In genomic region chr13:48232420-48233096, GRCh38 we compare ENCODE assay signal across 8 cellular contexts. TPM values are rescaled to one million over a fixed set of nuclear protein-coding genes. Genes with fewer than 3 reads are reported as not detected.
DNase-seq lines count a peak whose midpoint lies in the region; ATAC-seq, FAIRE-seq and TF ChIP-seq lines count a peak whose summit lies in the region.

No MANE protein-coding gene starts in this region.

- H3K4me1 ChIP-seq in iPS-20b (ENCODE audit: insufficient read depth, low read length) (peaks cover 30% of the 10 kb centered on the region), small intestine (ENCODE audit: control insufficient read depth in 2 of 2, insufficient read depth in 1 of 2, low read depth in 1 of 2, low read length in 1 of 2) (peaks cover 3 to 12% of the 10 kb centered on the region in 2 donors)

- H3K27me3 ChIP-seq in iPS-20b (ENCODE audit: insufficient read depth, low read length) = peaks cover 17% of the 10 kb centered on the region; the same call in 1 of the 2 replicates
- H3K27me3 ChIP-seq in small intestine (ENCODE audit: control insufficient read depth in 2 of 2, insufficient read depth in 2 of 2, low read length in 2 of 2) = no peaks in the 10 kb centered on the region

- H3K27ac ChIP-seq in iPS-20b (ENCODE audit: low read length) = no peak overlapping the region
- peak overlapping the region; percentile 87 to 100 for H3K27ac ChIP-seq in small intestine (ENCODE audit: low read depth in 1 of 2, low read length in 1 of 2)

- no peaks in the 10 kb centered on the region for H3K9me3 ChIP-seq in iPS-20b (ENCODE audit: insufficient read depth, low read depth, low read length)
- H3K9me3 ChIP-seq in small intestine (ENCODE audit: control insufficient read depth, low read depth) = no peaks in the 10 kb centered on the region

- TF ChIP-seq CTCF in astrocyte of the cerebellum (IDR thresholded peaks at IDR 0.05; ENCODE audit: low read depth, low read length, missing control alignments) = no peak

- H3K36me3 ChIP-seq in iPS-20b (ENCODE audit: insufficient read depth, low read depth, low read length) = no peaks in the 10 kb centered on the region
- H3K36me3 ChIP-seq in small intestine (ENCODE audit: control insufficient read depth in 2 of 2, insufficient read depth in 2 of 2, low read length in 2 of 2) = no peaks in the 10 kb centered on the region

- FAIRE-seq in small intestine (lab: Jason Lieb, UNC) = no peak

- peak overlapping the region; percentile 92 for H3K4me3 ChIP-seq in astrocyte of the cerebellum (ENCODE audit: low read depth, low read length)
- H3K4me3 ChIP-seq in iPS-20b (ENCODE audit: low read length) = peak overlapping the region; percentile 91
- H3K4me3 ChIP-seq in small intestine (ENCODE audit: low read depth in 1 of 2, low read length in 2 of 2) = peak overlapping the region; percentile 89 to 98

- DNase-seq in ACHN (peak; percentile 71), astrocyte of the cerebellum (ENCODE audit: low read depth) (no peak), small intestine (peak; percentile 81), 8988T (no peak), NCI-H1092 treated with DMSO at 0.1 percent for 48 hours (lab: John Stamatoyannopoulos, UW) (no peak)

- 12 to 16% (median 15%) methylated on average over 25 to 31 of the region's 31 CpGs for WGBS in small intestine, 3 donors

- peak overlapping the region; percentile 82; the same call in 1 of the 2 replicates for H3K9ac ChIP-seq in iPS-20b (ENCODE audit: low read depth, low read length)

- in situ Hi-C loops in ACHN (cut with HindIII; ENCODE audit: low pct_ligation_motif_present, low pct_unique_long_range_greater_than_20kb, low sequenced_read_pairs) = no loop called here
- in situ Hi-C loops in astrocyte of the cerebellum (cut with HindIII; ENCODE audit: low sequenced_read_pairs) = no loop called here

- peak; percentile 12 for ATAC-seq in GM18909 (IDR thresholded peaks at IDR 0.05; ENCODE audit: poor library complexity, unreplicated experiment)
- ATAC-seq in HG03565 (IDR thresholded peaks at IDR 0.05; ENCODE audit: unreplicated experiment) = peak; percentile 4

RNA-seq across cellular contexts. Expression of gene ITM2B, which starts 0.4 kb away (rescaled TPM):
- 100 to 1,000 TPM; 288 to 437 (median 349) TPM for polyA plus RNA-seq in small intestine

Comparison
In these comparisons a context has a peak if more than half of its experiments do, and no peak if none do; other contexts are left out.
1. DNase-seq: peak in ACHN (single experiment) and small intestine (single experiment); none in astrocyte of the cerebellum (single experiment), 8988T (single experiment) and NCI-H1092 treated with DMSO at 0.1 percent for 48 hours (single experiment).
2. Peak in every context shown above with its lines, with median percentiles within 50 percentile points of each other: H3K4me3 ChIP-seq.